Comparison of ENCODE assay signal across 25 cellular contexts in the genomic region with DNA sequence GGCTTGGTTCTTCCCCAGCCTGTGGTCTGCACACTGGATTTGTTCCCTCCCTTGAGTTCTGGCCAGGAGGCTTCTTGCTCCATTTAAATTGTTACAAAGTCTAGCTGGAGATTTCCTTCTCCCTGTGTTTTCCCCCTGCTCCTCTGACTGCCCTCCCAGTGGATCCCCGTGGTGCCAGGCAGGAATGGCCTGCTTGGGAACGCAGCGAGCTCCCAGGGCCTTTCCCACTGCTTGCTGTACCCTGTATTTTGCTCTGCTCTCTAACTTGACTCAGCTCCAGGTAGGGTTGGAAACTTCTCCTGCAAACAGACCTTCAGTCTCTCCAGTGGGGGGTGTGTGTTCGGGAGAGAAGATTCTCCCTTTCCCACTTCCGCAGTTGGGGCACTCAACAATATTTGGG.
"Had no signal": no experiment of that assay in that cellular context is flagged by ENCODE, and none has a peak within 500 bp of the region (broad histone marks: within the 10 kb centered on the region; RNA-seq: fewer than 3 reads in every experiment).

No MANE protein-coding gene starts in this region.

- H3K27ac Mint-ChIP-seq: activated CD8-positive, alpha-beta T cell treated with anti-CD3 and anti-CD28 coated beads, Interleukin-2, amount 10 ng/mL, durations not matched to agents 7 days and 5 days; activated naive CD4-positive, alpha-beta T cell treated with anti-CD3 and anti-CD28 coated beads, Interleukin-2, amount 50 U/mL, for 24 hours; activated T-cell treated with anti-CD3 and anti-CD28 coated beads, Interleukin-2, amount 50 U/mL, for 24 hours; activated T-helper 1 cell treated with anti-CD3 and anti-CD28 coated beads, Interleukin-12 subunit alpha, Interleukin-12 subunit beta, Interleukin-2, Interleukin-4 antibody, amounts not matched to agents 30 ng/mL and 10 ng/mL and 1 ng/mL, durations not matched to agents 14 hours and 24 hours and 36 hours had no signal

- H3K4me3 ChIP-seq: Peyer's patch, SJCRH30 had no signal

- H3K4me1 Mint-ChIP-seq: activated naive CD4-positive, alpha-beta T cell treated with anti-CD3 and anti-CD28 coated beads, Interleukin-2, amount 50 U/mL, for 24 hours had no signal

- H3K36me3 Mint-ChIP-seq: activated naive CD4-positive, alpha-beta T cell treated with anti-CD3 and anti-CD28 coated beads, Interleukin-2, amount 50 U/mL, for 24 hours had no signal

- H3K27me3 ChIP-seq: Peyer's patch, SJCRH30 had no signal

- H3K4me3 Mint-ChIP-seq: activated CD8-positive, alpha-beta T cell treated with anti-CD3 and anti-CD28 coated beads, Interleukin-2, amount 10 ng/mL, durations not matched to agents 7 days and 5 days; activated naive CD4-positive, alpha-beta T cell treated with anti-CD3 and anti-CD28 coated beads, Interleukin-2, amount 50 U/mL, for 24 hours; activated T-cell treated with anti-CD3 and anti-CD28 coated beads, Interleukin-2, amount 50 U/mL, for 24 hours; activated T-helper 1 cell treated with anti-CD3 and anti-CD28 coated beads, Interleukin-12 subunit alpha, Interleukin-12 subunit beta, Interleukin-2, Interleukin-4 antibody, amounts not matched to agents 30 ng/mL and 10 ng/mL and 1 ng/mL, durations not matched to agents 14 hours and 24 hours and 36 hours had no signal

- H3K4me1 ChIP-seq: Peyer's patch, SJCRH30 had no signal

- H3K9me3 ChIP-seq: Peyer's patch, SJCRH30, SK-N-SH had no signal

- H3K27ac ChIP-seq: Peyer's patch, RWPE1, SJCRH30 had no signal

- H3K4me2 ChIP-seq: SK-N-SH had no signal

- H3K27me3 Mint-ChIP-seq: activated naive CD4-positive, alpha-beta T cell treated with anti-CD3 and anti-CD28 coated beads, Interleukin-2, amount 50 U/mL, for 24 hours; activated T-cell treated with anti-CD3 and anti-CD28 coated beads, Interleukin-2, amount 50 U/mL, for 24 hours had no signal

- ATAC-seq: activated CD8-positive, alpha-beta T cell treated with anti-CD3 and anti-CD28 coated beads, Interleukin-2, amount 10 ng/mL, durations not matched to agents 7 days and 5 days had no signal

- H3K9me3 Mint-ChIP-seq: activated naive CD4-positive, alpha-beta T cell treated with anti-CD3 and anti-CD28 coated beads, Interleukin-2, amount 50 U/mL, for 24 hours had no signal

- H3K36me3 ChIP-seq: Peyer's patch, SJCRH30 had no signal

- DNase-seq: activated CD4-positive, alpha-beta T cell treated with anti-CD3 and anti-CD28 coated beads for 48 hours; activated CD4-positive, alpha-beta T cell treated with anti-CD3 and anti-CD28 coated beads, Interleukin-2, amount 50 U/mL, for 4 hours; activated CD4-positive, CD25-positive, alpha-beta regulatory T cell treated with anti-CD3 and anti-CD28 coated beads, Interleukin-2, amount 50 U/mL, for 72 hours; activated CD8-positive, alpha-beta T cell treated with anti-CD3 and anti-CD28 coated beads, Interleukin-2, amount 10 ng/mL, durations not matched to agents 7 days and 5 days; activated effector memory CD4-positive, alpha-beta T cell treated with Interleukin-2 at 50 U/mL for 16 hours; activated naive CD4-positive, alpha-beta T cell; activated T-cell treated with anti-CD3 and anti-CD28 coated beads, Interleukin-2, amount 50 U/mL, for 24 hours; aorta; central memory CD4-positive, alpha-beta T cell; KG1; NCI-H1105; NCI-H1436; NCI-H1694 treated with DMSO at 0.1 percent for 48 hours; NCI-H2029 treated with DMSO at 0.1 percent for 48 hours; NCI-H510A treated with DMSO at 0.1 percent for 48 hours; NCI-H69; NK-92 treated with Interleukin-12 subunit alpha and Interleukin-12 subunit beta, amount 100 ng/mL, for 24 hours; Peyer's patch; Right ventricle myocardium superior; SJCRH30; SK-N-SH; T-helper 1 cell had no signal

- H3K9me2 ChIP-seq: SK-N-SH had no signal
